ENCODE assay signal across 30 cellular contexts in genomic region chr20:18851556-18852098, GRCh38. TPM values are rescaled to one million over a fixed set of nuclear protein-coding genes. Genes with fewer than 3 reads are reported as not detected.
DNase-seq lines count a peak whose midpoint lies in the region; ATAC-seq, FAIRE-seq and TF ChIP-seq lines count a peak whose summit lies in the region.
"Had no signal": no experiment of that assay in that cellular context is flagged by ENCODE, and none has a peak within 500 bp of the region (broad histone marks: within the 10 kb centered on the region; RNA-seq: fewer than 3 reads in every experiment).

No MANE protein-coding gene starts in this region.

- FAIRE-seq in bronchial epithelial cell (lab: Jason Lieb, UNC), result no peak
- FAIRE-seq: G401.6, GM12892, GM18507, HepG2, RCC 7860 had no signal

- no peak overlapping the region for H3K27ac ChIP-seq in substantia nigra (ENCODE audit: low read depth, low read length, poor library complexity, severe bottlenecking)
- H3K27ac ChIP-seq: C4-2B, HL-60, SJSA1 had no signal

- no peaks in the 10 kb centered on the region for H3K36me3 ChIP-seq in bronchial epithelial cell (ENCODE audit: control insufficient read depth, insufficient read depth, low read length)
- H3K36me3 ChIP-seq: SJSA1 had no signal

- no peak overlapping the region for H3K4me3 ChIP-seq in bronchial epithelial cell (ENCODE audit: low read depth, low read length)
- H3K4me3 ChIP-seq: SJSA1 had no signal

- H3K27me3 ChIP-seq in bronchial epithelial cell (ENCODE audit: control insufficient read depth, insufficient read depth, low read length), result no peaks in the 10 kb centered on the region
- H3K27me3 ChIP-seq: SJSA1 had no signal

- TF ChIP-seq CTCF in bronchial epithelial cell (IDR thresholded peaks at IDR 0.05; ENCODE audit: insufficient read depth, low read length, severe bottlenecking) (no peak), GM13976 (IDR thresholded peaks at IDR 0.05; ENCODE audit: borderline replicate concordance, control extremely low read depth, extremely low read depth, insufficient read depth, missing control alignments) (no peak)

- peak; percentile 20 for DNase-seq in NCI-H510A treated with DMSO at 0.1 percent for 48 hours (lab: John Stamatoyannopoulos, UW)
- DNase-seq in NCI-H510A (lab: John Stamatoyannopoulos, UW), result no peak
- DNase-seq in bronchial epithelial cell (ENCODE audit: low read depth), result peak; percentile 8
- DNase-seq in substantia nigra (lab: John Stamatoyannopoulos, UW), result no peak
- no peak for DNase-seq in GM13976 (ENCODE audit: low spot score)
- DNase-seq: AML-193; Calu3; CD8-positive, alpha-beta memory T cell; DMS153; GOT3; HCEC 1CT; KBM-7; NCI-H1105 treated with DMSO at 0.1 percent for 48 hours; NCI-H2029 treated with DMSO at 0.1 percent for 48 hours; NCI-H2171 treated with DMSO at 0.1 percent for 48 hours; NCI-H774; OCI-M1 had no signal

- ATAC-seq in esophagus mucosa (peak; percentile 67), GM21423 (IDR thresholded peaks at IDR 0.05; ENCODE audit: unreplicated experiment) (no peak)
- ATAC-seq: HepG2, Right ventricle myocardium inferior had no signal

- in situ Hi-C loops in GM13976 (cut with MboI; ENCODE audit: low sequenced_read_pairs, unreplicated experiment), result no loop called here

RNA-seq across cellular contexts. Expression of gene SCP2D1, which starts 38.0 kb away (rescaled TPM):
- total RNA-seq in bronchial epithelial cell (not detected in 2 replicates), esophagus mucosa (not detected)
- total RNA-seq: A172; Calu3; CD8-positive, alpha-beta memory T cell; HepG2; NCI-H460; Right ventricle myocardium inferior; SJSA1 had no signal

Comparison
In these comparisons a context has a peak if more than half of its experiments do, and no peak if none do; other contexts are left out.
1. DNase-seq: peak in NCI-H510A treated with DMSO at 0.1 percent for 48 hours (single experiment) and bronchial epithelial cell (single experiment); none in NCI-H510A (single experiment), substantia nigra (0 of 49) and GM13976 (single experiment).